14 cellular contexts compared by ENCODE assay signal in the genomic region with DNA sequence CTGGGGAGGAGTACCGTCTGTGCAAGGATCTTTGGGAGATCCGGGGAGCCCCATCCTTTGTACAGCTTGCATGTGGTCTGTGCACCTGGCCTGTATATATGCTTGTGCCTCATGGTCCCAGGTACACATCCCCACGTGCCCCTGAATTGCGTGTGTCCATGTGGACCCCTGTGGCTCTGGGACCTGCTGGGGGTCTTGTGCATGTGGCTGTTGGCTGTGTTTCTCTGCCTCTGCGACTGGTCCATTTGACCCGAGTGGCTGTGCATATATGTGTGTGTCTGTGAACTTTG. TPM values are rescaled to one million over a fixed set of nuclear protein-coding genes. Genes with fewer than 3 reads are reported as not detected.
A peak's percentile ranks its signal among the peaks of the same experiment; 100 is the strongest.
DNase-seq lines count a peak whose midpoint lies in the region; ATAC-seq, FAIRE-seq and TF ChIP-seq lines count a peak whose summit lies in the region.
"Had no signal": no experiment of that assay in that cellular context is flagged by ENCODE, and none has a peak within 500 bp of the region (broad histone marks: within the 10 kb centered on the region; RNA-seq: fewer than 3 reads in every experiment).

No MANE protein-coding gene starts in this region.

- H2BK120ac ChIP-seq in neuronal stem cell (ENCODE audit: low read depth, low read length): no peak overlapping the region

- intact Hi-C loops in breast epithelium (cut with DNase I; ENCODE audit: low total_unique reads): loop anchor here (1.0 kb wide), 1 partner anchor 69 kb away; the partner anchor contains the start of gene ZSWIM4

- DNase-seq in NCI-H1417 (lab: John Stamatoyannopoulos, UW) (peak in 2 of 3 experiments; percentile 49 to 62), NCI-H1417 treated with DMSO at 0.1 percent for 48 hours (lab: John Stamatoyannopoulos, UW) (no peak), breast epithelium (ENCODE audit: low spot score in 2 of 2) (no peak), neuronal stem cell (ENCODE audit: low spot score) (no peak), H54 (ENCODE audit: insufficient read length, low spot score) (no peak), suprapubic skin (ENCODE audit: low spot score in 2 of 2) (no peak)
- DNase-seq: brain microvascular endothelial cell; EL; MV-4-11; NK-92 treated with Interleukin-12 subunit alpha and Interleukin-12 subunit beta, amount 100 ng/mL, for 24 hours had no signal

- H3K4me3 ChIP-seq in Loucy (ENCODE audit: low read length, poor library complexity, severe bottlenecking) (peak overlapping the region; percentile 82), breast epithelium (no peak overlapping the region), neuronal stem cell (ENCODE audit: low read length in 2 of 2) (no peak overlapping the region), suprapubic skin (no peak overlapping the region)

- 0 out of 2 replicates have a peak overlapping the region, but pooled peaks have one; percentile 74 for H2AFZ ChIP-seq in Loucy (ENCODE audit: low read length)
- no peak overlapping the region for H2AFZ ChIP-seq in neuronal stem cell (ENCODE audit: low read length)

- H3K18ac ChIP-seq in neuronal stem cell (ENCODE audit: low read length): peak overlapping the region; percentile 53

- H3K9ac ChIP-seq in Loucy (ENCODE audit: low read depth, low read length, poor library complexity, severe bottlenecking) (peak overlapping the region; percentile 70), neuronal stem cell (ENCODE audit: low read depth, low read length, poor library complexity) (no peak overlapping the region)

- TF ChIP-seq EP300 in suprapubic skin (IDR thresholded peaks at IDR 0.05): no peak

- H3K36me3 ChIP-seq in Loucy (ENCODE audit: insufficient read depth, low read length) (no peaks in the 10 kb centered on the region), breast epithelium (no peaks in the 10 kb centered on the region), neuronal stem cell (replicated peaks in 1 of 2; ENCODE audit: control insufficient read depth in 2 of 2, insufficient read depth in 2 of 2, low read length in 2 of 2) (no peaks in the 10 kb centered on the region), suprapubic skin (no peaks in the 10 kb centered on the region)
- H3K36me3 ChIP-seq: brain microvascular endothelial cell had no signal

- no peaks in the 10 kb centered on the region for H3K27me3 ChIP-seq in Loucy (ENCODE audit: insufficient read depth, low read length, poor library complexity, severe bottlenecking)
- no peaks in the 10 kb centered on the region for H3K27me3 ChIP-seq in breast epithelium
- peaks cover 8 to 45% (median 43%) of the 10 kb centered on the region in 3 experiments for H3K27me3 ChIP-seq in neuronal stem cell (ENCODE audit: control insufficient read depth in 3 of 3, insufficient read depth in 3 of 3, low read depth in 1 of 3, low read length in 3 of 3)
- H3K27me3 ChIP-seq in suprapubic skin: no peaks in the 10 kb centered on the region
- H3K27me3 ChIP-seq: brain microvascular endothelial cell had no signal

- H3K4me2 ChIP-seq in Loucy (ENCODE audit: low read depth, low read length, poor library complexity, severe bottlenecking) (peak overlapping the region; percentile 95), neuronal stem cell (ENCODE audit: insufficient read depth, low read length, poor library complexity, severe bottlenecking) (no peak overlapping the region)

- no peak for FAIRE-seq in H54 (lab: Jason Lieb, UNC)

- no peak overlapping the region for H2BK15ac ChIP-seq in neuronal stem cell (ENCODE audit: low read length)

- H3K27ac ChIP-seq in breast epithelium: peak overlapping the region; percentile 5 to 76
- no peak overlapping the region for H3K27ac ChIP-seq in neuronal stem cell (replicated peaks; ENCODE audit: low read length)
- H3K27ac ChIP-seq in suprapubic skin: no peak overlapping the region
- H3K27ac ChIP-seq: brain microvascular endothelial cell had no signal

- H2BK12ac ChIP-seq in neuronal stem cell (ENCODE audit: low read length): no peak overlapping the region

- peaks cover 34% of the 10 kb centered on the region for H3K79me2 ChIP-seq in Loucy (ENCODE audit: insufficient read depth, low read length)

- peak overlapping the region; percentile 29 for H3K4ac ChIP-seq in neuronal stem cell (ENCODE audit: low read length)

- no peak overlapping the region for H2BK5ac ChIP-seq in neuronal stem cell (ENCODE audit: low read length)

- H4K8ac ChIP-seq in neuronal stem cell (ENCODE audit: low read depth, low read length): no peak overlapping the region

- peaks cover 22% of the 10 kb centered on the region for H3F3A ChIP-seq in Loucy (ENCODE audit: low read depth)

- peak overlapping the region; percentile 9 for H3K14ac ChIP-seq in neuronal stem cell (ENCODE audit: low read length)

- no peak for TF ChIP-seq POLR2A in breast epithelium (IDR thresholded peaks at IDR 0.05)
- no peak for TF ChIP-seq POLR2A in H54 (IDR thresholded peaks at IDR 0.05; ENCODE audit: low read depth, low read length)
- no peak for TF ChIP-seq POLR2A in suprapubic skin (IDR thresholded peaks at IDR 0.05)

- TF ChIP-seq CTCF in Loucy (conservative IDR thresholded peaks at IDR 0.05; ENCODE audit: low read length) (no peak), breast epithelium (IDR thresholded peaks at IDR 0.05) (no peak), suprapubic skin (IDR thresholded peaks at IDR 0.05) (no peak)

- H4K91ac ChIP-seq in neuronal stem cell (ENCODE audit: low read depth, low read length, poor library complexity): no peak overlapping the region

- H3K9me2 ChIP-seq in Loucy (replicated peaks; ENCODE audit: low read depth, low read length): no peaks in the 10 kb centered on the region

- WGBS in neuronal stem cell (ENCODE audit: extremely low coverage in 2 of 2, insufficient read length in 2 of 2, insufficient replicate concordance in 1 of 2), 2 donors: no CpG with 5 or more reads among the region's 6 CpGs
- 45% methylated on average over 4 of the region's 6 CpGs for WGBS in suprapubic skin

- no peak for ATAC-seq in GM21786 (IDR thresholded peaks at IDR 0.05; ENCODE audit: unreplicated experiment)
- ATAC-seq: esophagus mucosa had no signal

- H3K79me1 ChIP-seq in neuronal stem cell (ENCODE audit: low read depth, low read length): peaks cover 4% of the 10 kb centered on the region

- peak overlapping the region; percentile 10 for H2AK5ac ChIP-seq in neuronal stem cell (ENCODE audit: low read depth, low read length)

- H3K4me1 ChIP-seq in Loucy (ENCODE audit: insufficient read depth, low read length, poor library complexity, severe bottlenecking) (peaks cover 40% of the 10 kb centered on the region), breast epithelium (peaks cover 2 to 3% of the 10 kb centered on the region in 2 donors), neuronal stem cell (ENCODE audit: control insufficient read depth in 2 of 2, insufficient read depth in 1 of 2, low read depth in 1 of 2, low read length in 2 of 2) (peaks cover 12 to 15% of the 10 kb centered on the region in 2 donors), suprapubic skin (peaks cover 39% of the 10 kb centered on the region)

- H3K9me3 ChIP-seq in Loucy (ENCODE audit: insufficient read depth, low read depth, low read length) (no peaks in the 10 kb centered on the region), breast epithelium (no peaks in the 10 kb centered on the region), neuronal stem cell (replicated peaks in 1 of 2; ENCODE audit: control insufficient read depth in 2 of 2, insufficient read depth in 1 of 2, low read depth in 1 of 2, low read length in 2 of 2) (peaks cover 0 to 4% of the 10 kb centered on the region in 2 donors), suprapubic skin (no peaks in the 10 kb centered on the region)

- H3K23ac ChIP-seq in neuronal stem cell (ENCODE audit: low read depth, low read length, poor library complexity): peak overlapping the region; percentile 57

- no peaks in the 10 kb centered on the region for H4K20me1 ChIP-seq in Loucy (ENCODE audit: insufficient read depth, low read length, poor library complexity, severe bottlenecking)

RNA-seq across cellular contexts. Expression of gene NANOS3, which starts 12.8 kb away (rescaled TPM):
- not detected for total RNA-seq in breast epithelium
- polyA plus RNA-seq in neuronal stem cell (2013, experiment 1 of 2): 0.08 TPM
- not detected for polyA plus RNA-seq in neuronal stem cell (2013, experiment 2 of 2)
- not detected for total RNA-seq in suprapubic skin
- total RNA-seq: A172, esophagus mucosa had no signal

RNA-seq across cellular contexts. Expression of gene BRME1, which starts 41.7 kb away (rescaled TPM):
- 1 to 10 TPM; 1.3 to 6.3 (median 1.6) TPM for total RNA-seq in breast epithelium
- polyA plus RNA-seq in neuronal stem cell (2013, experiment 1 of 2): 1.8 TPM
- 2.1 TPM for polyA plus RNA-seq in neuronal stem cell (2013, experiment 2 of 2)
- total RNA-seq in suprapubic skin: 10 to 100 TPM in 2 of 4 donors, 1 to 10 TPM in 2; 7.6 to 23.0 (median 9.9) TPM

RNA-seq across cellular contexts. Expression of gene CC2D1A, which starts 41.8 kb away (rescaled TPM):
- total RNA-seq in breast epithelium (10 to 100 TPM; 16.6 to 50.1 (median 43.6) TPM), suprapubic skin (10 to 100 TPM; 48.0 to 94.9 (median 66.7) TPM)
- polyA plus RNA-seq in neuronal stem cell (2013, experiment 1 of 2): 19.7 TPM
- 18.7 TPM for polyA plus RNA-seq in neuronal stem cell (2013, experiment 2 of 2)

Comparison
In these comparisons a context has a peak if more than half of its experiments do, and no peak if none do; other contexts are left out.
1. DNase-seq: peak in NCI-H1417 (2 of 3); none in NCI-H1417 treated with DMSO at 0.1 percent for 48 hours (single experiment), breast epithelium (0 of 2), neuronal stem cell (single experiment), H54 (single experiment) and suprapubic skin (0 of 2).
2. H3K27ac ChIP-seq: peak in breast epithelium (2 of 2); none in neuronal stem cell (single experiment) and suprapubic skin (single experiment).